Comparison of ENCODE assay signal across 11 cellular contexts in genomic region chr2:201904529-201905420, GRCh38.
DNase-seq lines count a peak whose midpoint lies in the region; ATAC-seq, FAIRE-seq and TF ChIP-seq lines count a peak whose summit lies in the region.
"Had no signal": no experiment of that assay in that cellular context is flagged by ENCODE, and none has a peak within 500 bp of the region (broad histone marks: within the 10 kb centered on the region; RNA-seq: fewer than 3 reads in every experiment).

No MANE protein-coding gene starts in this region.

- H3K9ac ChIP-seq in astrocyte (ENCODE audit: low read length): no peak overlapping the region
- H3K9ac ChIP-seq: BLaER1 treated with 17β-estradiol and CSF1 and Interleukin-3, amounts not matched to agents 10 nM and 100 nM had no signal

- H3K4me3 ChIP-seq in astrocyte (ENCODE audit: insufficient read depth, low read depth, low read length): no peak overlapping the region
- no peak overlapping the region for H3K4me3 ChIP-seq in spleen
- H3K4me3 ChIP-seq: BLaER1 treated with 17β-estradiol and CSF1 and Interleukin-3, amounts not matched to agents 10 nM and 100 nM had no signal

- no peak for TF ChIP-seq CTCF in astrocyte (IDR thresholded peaks at IDR 0.05; ENCODE audit: insufficient read depth, low read depth, low read length)
- no peak for TF ChIP-seq CTCF in spleen (IDR thresholded peaks at IDR 0.05 in 8 of 11, conservative IDR thresholded peaks at IDR 0.05 in 3 of 11)

- H3K4me1 Mint-ChIP-seq in astrocyte (ENCODE audit: low read depth, unreplicated experiment): peaks cover 24% of the 10 kb centered on the region

- no peaks in the 10 kb centered on the region for H3K79me2 ChIP-seq in astrocyte (ENCODE audit: insufficient read depth, low read length)

- H3K9me3 ChIP-seq in astrocyte (ENCODE audit: insufficient read depth, low read depth, low read length): no peaks in the 10 kb centered on the region
- no peaks in the 10 kb centered on the region for H3K9me3 ChIP-seq in spleen
- H3K9me3 ChIP-seq: BLaER1 treated with 17β-estradiol and CSF1 and Interleukin-3, amounts not matched to agents 10 nM and 100 nM had no signal

- WGBS in spleen, 5 donors: 47 to 75% (median 55%) methylated on average over 5 of the region's 5 CpGs

- H3K4me3 Mint-ChIP-seq in astrocyte (ENCODE audit: unreplicated experiment): no peak overlapping the region
- H3K4me3 Mint-ChIP-seq: activated CD4-positive, alpha-beta memory T cell treated with anti-CD3 and anti-CD28 coated beads for 36 hours had no signal

- peak overlapping the region; percentile 9 for H3K4me2 ChIP-seq in astrocyte (ENCODE audit: low read length)
- H3K4me2 ChIP-seq: BLaER1 treated with 17β-estradiol and CSF1 and Interleukin-3, amounts not matched to agents 10 nM and 100 nM had no signal

- peak; percentile 26 for FAIRE-seq in astrocyte (lab: Jason Lieb, UNC)

- H3K36me3 Mint-ChIP-seq in astrocyte (ENCODE audit: low read depth, unreplicated experiment): no peaks in the 10 kb centered on the region
- H3K36me3 Mint-ChIP-seq: activated CD4-positive, alpha-beta memory T cell treated with anti-CD3 and anti-CD28 coated beads for 36 hours had no signal

- no peaks in the 10 kb centered on the region for H3K27me3 Mint-ChIP-seq in astrocyte (ENCODE audit: low read depth, unreplicated experiment)

- no peak for DNase-seq in astrocyte (ENCODE audit: low read depth)
- no peak for DNase-seq in A172 (ENCODE audit: low spot score)
- DNase-seq in spleen: no peak
- no peak for DNase-seq in occipital lobe (lab: John Stamatoyannopoulos, UW)
- DNase-seq: activated CD4-positive, alpha-beta memory T cell treated with anti-CD3 and anti-CD28 coated beads for 36 hours; stimulated activated CD4-positive, alpha-beta T cell treated with anti-CD3 and anti-CD28 coated beads, Interleukin-4, amount 100 ng/mL, for 1 hour had no signal

- intact Hi-C loops in spleen (cut with DNase I; ENCODE audit: low total_unique reads): no loop called here

- TF ChIP-seq POLR2A in spleen (IDR thresholded peaks at IDR 0.05): no peak

- ATAC-seq in GM18498 (IDR thresholded peaks at IDR 0.05; ENCODE audit: unreplicated experiment): peak; percentile 92
- ATAC-seq in GM21423 (IDR thresholded peaks at IDR 0.05; ENCODE audit: unreplicated experiment): peak; percentile 96
- peak; percentile 91 for ATAC-seq in HG03066 (IDR thresholded peaks at IDR 0.05; ENCODE audit: low read depth, unreplicated experiment)
- no peak for ATAC-seq in HG02970 (IDR thresholded peaks at IDR 0.05; ENCODE audit: low FRiP score, unreplicated experiment)

- peak overlapping the region; percentile 12 for H3K27ac ChIP-seq in astrocyte (ENCODE audit: low read depth, low read length)
- H3K27ac ChIP-seq in spleen: no peak overlapping the region
- H3K27ac ChIP-seq: BLaER1 treated with 17β-estradiol and CSF1 and Interleukin-3, amounts not matched to agents 10 nM and 100 nM had no signal

- peaks cover 32% of the 10 kb centered on the region for H3K4me1 ChIP-seq in astrocyte (ENCODE audit: insufficient read depth, low read length)
- H3K4me1 ChIP-seq in spleen: peaks cover 0 to 4% (median 3%) of the 10 kb centered on the region in 6 donors

- H3K27me3 ChIP-seq in astrocyte (ENCODE audit: insufficient read depth, low read length) (no peaks in the 10 kb centered on the region), spleen (replicated peaks in 1 of 7) (peaks cover 0 to 8% (median 0%) of the 10 kb centered on the region in 7 donors)
- H3K27me3 ChIP-seq: BLaER1 treated with 17β-estradiol and CSF1 and Interleukin-3, amounts not matched to agents 10 nM and 100 nM had no signal

- H3K27ac Mint-ChIP-seq in astrocyte (ENCODE audit: unreplicated experiment): peak overlapping the region; percentile 16
- H3K27ac Mint-ChIP-seq: activated CD4-positive, alpha-beta memory T cell treated with anti-CD3 and anti-CD28 coated beads for 36 hours had no signal

- no peaks in the 10 kb centered on the region for H4K20me1 ChIP-seq in astrocyte (ENCODE audit: insufficient read depth, low read length)
- H4K20me1 ChIP-seq: BLaER1 treated with 17β-estradiol and CSF1 and Interleukin-3, amounts not matched to agents 10 nM and 100 nM had no signal

- H3K36me3 ChIP-seq in astrocyte (ENCODE audit: insufficient read depth, low read length): no peaks in the 10 kb centered on the region
- H3K36me3 ChIP-seq in spleen: no peaks in the 10 kb centered on the region
- H3K36me3 ChIP-seq: BLaER1 treated with 17β-estradiol and CSF1 and Interleukin-3, amounts not matched to agents 10 nM and 100 nM had no signal

- peak overlapping the region; percentile 28 for H2AFZ ChIP-seq in astrocyte (ENCODE audit: low read depth, low read length)

- no peaks in the 10 kb centered on the region for H3K9me3 Mint-ChIP-seq in astrocyte (ENCODE audit: unreplicated experiment)
- H3K9me3 Mint-ChIP-seq: activated CD4-positive, alpha-beta memory T cell treated with anti-CD3 and anti-CD28 coated beads for 36 hours had no signal
